Comparison of ENCODE assay signal across 14 cellular contexts in the genomic region with DNA sequence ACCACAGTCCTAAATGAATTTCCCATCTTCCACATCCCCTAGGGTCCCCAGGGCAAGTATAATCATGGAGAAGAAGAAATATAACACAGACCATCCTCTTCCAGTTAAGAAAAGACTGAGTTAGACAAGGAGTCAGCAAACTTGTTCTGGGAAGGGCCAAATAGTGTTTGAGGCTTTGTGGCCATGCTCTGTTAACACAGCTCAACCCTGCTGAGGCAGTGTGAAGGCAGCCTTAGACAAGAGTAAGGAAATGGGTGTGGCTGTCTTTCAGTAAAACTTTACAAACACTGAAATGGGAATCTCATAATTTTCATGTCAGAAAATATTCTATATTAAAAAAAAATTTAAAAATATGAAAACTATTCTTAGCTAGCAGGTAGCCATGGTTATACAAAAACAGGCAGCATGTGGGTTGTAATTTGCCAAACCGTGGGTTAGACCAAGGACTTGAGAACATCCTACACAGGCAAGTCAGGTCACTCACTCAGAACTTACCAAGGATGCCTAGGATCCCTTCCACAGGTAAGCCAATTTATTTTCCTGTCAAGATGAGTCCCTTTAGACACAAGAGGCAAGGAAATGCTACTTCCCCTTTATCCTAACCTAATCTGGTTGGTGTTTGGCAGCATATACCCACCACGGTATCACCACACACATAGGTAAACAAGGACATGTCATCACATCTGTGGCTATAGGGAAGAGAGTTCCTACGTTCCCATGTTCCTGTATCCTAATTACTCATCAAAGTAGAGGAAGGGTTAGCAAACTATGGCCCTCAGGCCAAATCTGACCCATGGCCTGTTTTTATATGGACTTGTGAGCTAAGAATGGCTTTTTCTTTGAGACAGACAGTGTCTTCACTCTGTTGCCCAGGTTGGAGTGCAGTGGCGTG.
DNase-seq lines count a peak whose midpoint lies in the region; ATAC-seq and TF ChIP-seq lines count a peak whose summit lies in the region.
"Had no signal": no experiment of that assay in that cellular context is flagged by ENCODE, and none has a peak within 500 bp of the region (broad histone marks: within the 10 kb centered on the region; RNA-seq: fewer than 3 reads in every experiment).

No MANE protein-coding gene starts in this region.

- H3K36me3 ChIP-seq in RWPE2 (ENCODE audit: low read depth), result peaks cover 43% of the 10 kb centered on the region

- H3K27me3 Mint-ChIP-seq in activated T-cell treated with anti-CD3 and anti-CD28 coated beads, Interleukin-2, amount 50 U/mL, for 24 hours, result no peaks in the 10 kb centered on the region
- H3K27me3 Mint-ChIP-seq in effector memory CD8-positive, alpha-beta T cell, result no peaks in the 10 kb centered on the region
- H3K27me3 Mint-ChIP-seq in stimulated activated naive B cell treated with anti-CD40 and anti-IgM and Interleukin-4, amounts not matched to agents 10 μg/mL and 1 μg/mL and 100 μg/mL, for 72 hours, result no peaks in the 10 kb centered on the region

- H3K27ac Mint-ChIP-seq in activated T-cell treated with anti-CD3 and anti-CD28 coated beads, Interleukin-2, amount 50 U/mL, for 24 hours, result peak overlapping the region; percentile 73
- peak overlapping the region; percentile 51 to 58 for H3K27ac Mint-ChIP-seq in effector memory CD8-positive, alpha-beta T cell
- peak overlapping the region; percentile 47 for H3K27ac Mint-ChIP-seq in stimulated activated naive B cell treated with anti-CD40 and anti-IgM and Interleukin-4, amounts not matched to agents 10 μg/mL and 1 μg/mL and 100 μg/mL, for 72 hours

- H3K27me3 ChIP-seq in RWPE2 (ENCODE audit: insufficient read depth, poor library complexity, severe bottlenecking), result no peaks in the 10 kb centered on the region
- H3K27me3 ChIP-seq: upper lobe of left lung had no signal

- peaks cover 79% of the 10 kb centered on the region for H3K36me3 Mint-ChIP-seq in activated T-cell treated with anti-CD3 and anti-CD28 coated beads, Interleukin-2, amount 50 U/mL, for 24 hours (ENCODE audit: low read depth)
- H3K36me3 Mint-ChIP-seq in effector memory CD8-positive, alpha-beta T cell (ENCODE audit: insufficient read depth), result peaks cover 29% of the 10 kb centered on the region
- peaks cover 12 to 37% of the 10 kb centered on the region in 2 donors for H3K36me3 Mint-ChIP-seq in stimulated activated naive B cell treated with anti-CD40 and anti-IgM and Interleukin-4, amounts not matched to agents 10 μg/mL and 1 μg/mL and 100 μg/mL, for 72 hours

- H3K4me3 ChIP-seq in RWPE2 (ENCODE audit: severe bottlenecking), result no peak overlapping the region
- H3K4me3 ChIP-seq: upper lobe of left lung had no signal

- H3K9me3 ChIP-seq in RWPE2 (ENCODE audit: severe bottlenecking), result no peaks in the 10 kb centered on the region
- H3K9me3 ChIP-seq: upper lobe of left lung had no signal

- H3K4me1 ChIP-seq in RWPE2 (ENCODE audit: insufficient read depth, poor library complexity, severe bottlenecking), result no peaks in the 10 kb centered on the region

- no peak for TF ChIP-seq CTCF in RWPE2 (IDR thresholded peaks at IDR 0.05; ENCODE audit: poor library complexity, severe bottlenecking)

- no peaks in the 10 kb centered on the region for H3K9me3 Mint-ChIP-seq in activated T-cell treated with anti-CD3 and anti-CD28 coated beads, Interleukin-2, amount 50 U/mL, for 24 hours
- H3K9me3 Mint-ChIP-seq in effector memory CD8-positive, alpha-beta T cell, result no peaks in the 10 kb centered on the region
- no peaks in the 10 kb centered on the region for H3K9me3 Mint-ChIP-seq in stimulated activated naive B cell treated with anti-CD40 and anti-IgM and Interleukin-4, amounts not matched to agents 10 μg/mL and 1 μg/mL and 100 μg/mL, for 72 hours

- no peak overlapping the region for H3K4me3 Mint-ChIP-seq in activated T-cell treated with anti-CD3 and anti-CD28 coated beads, Interleukin-2, amount 50 U/mL, for 24 hours
- peak overlapping the region in 1 of 2 donors; percentile 41 for H3K4me3 Mint-ChIP-seq in effector memory CD8-positive, alpha-beta T cell
- no peak overlapping the region for H3K4me3 Mint-ChIP-seq in stimulated activated naive B cell treated with anti-CD40 and anti-IgM and Interleukin-4, amounts not matched to agents 10 μg/mL and 1 μg/mL and 100 μg/mL, for 72 hours

- ATAC-seq in RWPE2 (ENCODE audit: low read depth), result peak; percentile 38; the same call in 2 of the 3 replicates
- peak; percentile 90 for ATAC-seq in effector memory CD8-positive, alpha-beta T cell (replicated peaks)
- peak; percentile 48 to 49 for ATAC-seq in stimulated activated naive B cell treated with anti-CD40 and anti-IgM and Interleukin-4, amounts not matched to agents 10 μg/mL and 1 μg/mL and 100 μg/mL, for 72 hours (replicated peaks)
- no peak for ATAC-seq in GM21786 (IDR thresholded peaks at IDR 0.05; ENCODE audit: unreplicated experiment)
- ATAC-seq: sciatic nerve had no signal

- DNase-seq in activated T-cell treated with anti-CD3 and anti-CD28 coated beads, Interleukin-2, amount 50 U/mL, for 24 hours, result no peak
- DNase-seq in activated T-cell treated with anti-CD3 and anti-CD28 coated beads for 4 hours (no peak), RWPE2 (ENCODE audit: low spot score) (no peak), NCI-H82 (lab: John Stamatoyannopoulos, UW) (no peak)
- no peak for DNase-seq in effector memory CD8-positive, alpha-beta T cell
- no peak for DNase-seq in stimulated activated naive B cell treated with anti-CD40 and anti-IgM and Interleukin-4, amounts not matched to agents 10 μg/mL and 1 μg/mL and 100 μg/mL, for 72 hours
- no peak for DNase-seq in stimulated activated naive CD4-positive, alpha-beta T cell (lab: John Stamatoyannopoulos, UW)
- DNase-seq: activated effector memory CD4-positive, alpha-beta T cell treated with Interleukin-2 at 50 U/mL for 16 hours; DMS 273 treated with DMSO at 0.1 percent for 48 hours; NCI-H1105 treated with DMSO at 0.1 percent for 48 hours; NCI-H524; upper lobe of left lung had no signal

- peaks cover 30% of the 10 kb centered on the region for H3K4me1 Mint-ChIP-seq in activated T-cell treated with anti-CD3 and anti-CD28 coated beads, Interleukin-2, amount 50 U/mL, for 24 hours (ENCODE audit: low read depth)
- peaks cover 6 to 10% of the 10 kb centered on the region in 2 donors for H3K4me1 Mint-ChIP-seq in effector memory CD8-positive, alpha-beta T cell (ENCODE audit: low read depth in 2 of 2)
- H3K4me1 Mint-ChIP-seq in stimulated activated naive B cell treated with anti-CD40 and anti-IgM and Interleukin-4, amounts not matched to agents 10 μg/mL and 1 μg/mL and 100 μg/mL, for 72 hours, result peaks cover 0 to 2% of the 10 kb centered on the region in 2 donors

- no peak overlapping the region for H3K27ac ChIP-seq in RWPE2 (ENCODE audit: poor library complexity, severe bottlenecking)
